In the genomic region with DNA sequence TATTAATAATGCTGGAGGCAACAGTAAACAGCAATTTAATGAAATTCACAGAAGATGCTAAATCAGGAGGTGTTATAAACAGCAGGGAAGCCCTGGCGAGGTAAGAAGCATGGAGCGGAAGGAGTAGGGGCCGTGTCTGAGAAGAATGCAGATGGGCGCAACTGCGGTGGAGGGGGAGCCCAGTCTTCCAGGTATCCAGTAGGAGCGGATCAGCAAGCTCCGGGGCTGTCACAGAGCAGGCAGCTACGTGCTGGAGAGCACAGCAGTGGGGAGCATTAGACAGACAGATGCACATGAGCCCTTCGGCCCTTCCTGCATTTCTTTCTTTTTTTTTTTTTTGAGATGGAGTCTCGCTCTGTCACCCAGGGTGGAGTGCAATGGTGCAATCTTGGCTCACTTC, we compare ENCODE assay signal across 24 cellular contexts.
A peak's percentile ranks its signal among the peaks of the same experiment; 100 is the strongest.
DNase-seq lines count a peak whose midpoint lies in the region; ATAC-seq, FAIRE-seq and TF ChIP-seq lines count a peak whose summit lies in the region.
"Had no signal": no experiment of that assay in that cellular context is flagged by ENCODE, and none has a peak within 500 bp of the region (broad histone marks: within the 10 kb centered on the region; RNA-seq: fewer than 3 reads in every experiment).

No MANE protein-coding gene starts in this region.

- H3K4me1 Mint-ChIP-seq in GM23338: peaks cover 14% of the 10 kb centered on the region
- peaks cover 92% of the 10 kb centered on the region for H3K4me1 Mint-ChIP-seq in osteocyte (ENCODE audit: unreplicated experiment)
- H3K4me1 Mint-ChIP-seq in activated T-helper 2 cell treated with anti-CD3 and anti-CD28 coated beads, Interferon-gamma antibody, Interleukin-2, Interleukin-4, amounts not matched to agents 10 μg/mL and 5 μg/mL and 100 μg/mL, durations not matched to agents 14 hours and 24 hours and 36 hours (ENCODE audit: low read depth): peaks cover 45% of the 10 kb centered on the region

- H3K4me3 ChIP-seq in GM23338 (no peak overlapping the region), K562 (no peak overlapping the region)
- H3K4me3 ChIP-seq: Peyer's patch had no signal

- TF ChIP-seq CTCF in GM23338 (conservative IDR thresholded peaks at IDR 0.05; ENCODE audit: low read depth in 2 of 2) (no peak), K562 (IDR thresholded peaks at IDR 0.05 in 2 of 3, conservative IDR thresholded peaks at IDR 0.05 in 1 of 3; ENCODE audit: insufficient read depth in 2 of 3, low read depth in 1 of 3, low read length in 3 of 3) (no peak), osteocyte (IDR thresholded peaks at IDR 0.05) (no peak)

- in situ Hi-C loops in K562 (cut with MboI): no loop called here

- no peak overlapping the region for H2AFZ ChIP-seq in GM23338
- no peak overlapping the region for H2AFZ ChIP-seq in K562 (ENCODE audit: low read depth, low read length)

- H3K36me3 ChIP-seq in GM23338 (ENCODE audit: insufficient read depth) (no peaks in the 10 kb centered on the region), K562 (ENCODE audit: control insufficient read depth, insufficient read depth, low read length) (no peaks in the 10 kb centered on the region)
- H3K36me3 ChIP-seq: Peyer's patch had no signal

- no peaks in the 10 kb centered on the region for H3K9me3 ChIP-seq in K562 (replicated peaks; ENCODE audit: control insufficient read depth, insufficient read depth, low read depth, low read length)
- H3K9me3 ChIP-seq: Peyer's patch had no signal

- TF ChIP-seq POLR2A in K562 (conservative IDR thresholded peaks at IDR 0.05): no peak

- no peak overlapping the region for H3K9ac ChIP-seq in K562 (ENCODE audit: insufficient read depth in 1 of 2, low read depth in 2 of 2, low read length in 2 of 2)

- H3K4me2 ChIP-seq in GM23338: no peak overlapping the region
- no peak overlapping the region for H3K4me2 ChIP-seq in K562 (ENCODE audit: insufficient read depth, low read length)

- H3K36me3 Mint-ChIP-seq in GM23338 (ENCODE audit: low read depth) (no peaks in the 10 kb centered on the region), osteocyte (ENCODE audit: unreplicated experiment) (peaks cover 4% of the 10 kb centered on the region)
- H3K36me3 Mint-ChIP-seq in activated T-helper 2 cell treated with anti-CD3 and anti-CD28 coated beads, Interferon-gamma antibody, Interleukin-2, Interleukin-4, amounts not matched to agents 10 μg/mL and 5 μg/mL and 100 μg/mL, durations not matched to agents 14 hours and 24 hours and 36 hours (ENCODE audit: low read depth): no peaks in the 10 kb centered on the region
- H3K36me3 Mint-ChIP-seq: CD8-positive, alpha-beta T cell had no signal

- H3K9me1 ChIP-seq in K562 (ENCODE audit: control insufficient read depth, insufficient read depth, low read length): no peaks in the 10 kb centered on the region

- H3K9me2 ChIP-seq in GM23338 (ENCODE audit: insufficient read depth): no peaks in the 10 kb centered on the region

- H3K27ac Mint-ChIP-seq in GM23338 (no peak overlapping the region), osteocyte (ENCODE audit: unreplicated experiment) (peak overlapping the region; percentile 47)
- no peak overlapping the region for H3K27ac Mint-ChIP-seq in activated T-helper 2 cell treated with anti-CD3 and anti-CD28 coated beads, Interferon-gamma antibody, Interleukin-2, Interleukin-4, amounts not matched to agents 10 μg/mL and 5 μg/mL and 100 μg/mL, durations not matched to agents 14 hours and 24 hours and 36 hours
- H3K27ac Mint-ChIP-seq: B cell; CD8-positive, alpha-beta T cell had no signal

- H3K27me3 Mint-ChIP-seq in GM23338 (ENCODE audit: insufficient read depth, low read depth, poor library complexity): peaks cover 22% of the 10 kb centered on the region
- H3K27me3 Mint-ChIP-seq in osteocyte (ENCODE audit: unreplicated experiment): no peaks in the 10 kb centered on the region
- peaks cover 59% of the 10 kb centered on the region for H3K27me3 Mint-ChIP-seq in activated T-helper 2 cell treated with anti-CD3 and anti-CD28 coated beads, Interferon-gamma antibody, Interleukin-2, Interleukin-4, amounts not matched to agents 10 μg/mL and 5 μg/mL and 100 μg/mL, durations not matched to agents 14 hours and 24 hours and 36 hours (ENCODE audit: low read depth)

- no peaks in the 10 kb centered on the region for H3K79me2 ChIP-seq in GM23338 (replicated peaks; ENCODE audit: insufficient read depth)
- H3K79me2 ChIP-seq in K562 (ENCODE audit: control insufficient read depth, insufficient read depth, low read length): no peaks in the 10 kb centered on the region

- FAIRE-seq in K562 (lab: Jason Lieb, UNC): no peak
- FAIRE-seq: D721Med, GM12891, GM18507 had no signal

- CTCF ChIA-PET in K562 (lab: Yijun Ruan, JAX; ENCODE audit: low intra/inter-chr PET ratio): no interaction called here

- no peak for TF ChIP-seq EP300 in K562 (IDR thresholded peaks at IDR 0.05; ENCODE audit: low read length)

- no peaks in the 10 kb centered on the region for H3F3A ChIP-seq in GM23338 (replicated peaks; ENCODE audit: low read depth)

- H3K27me3 ChIP-seq in GM23338 (ENCODE audit: insufficient read depth) (no peaks in the 10 kb centered on the region), K562 (ENCODE audit: control insufficient read depth in 2 of 2, insufficient read depth in 2 of 2, low read length in 2 of 2) (peaks cover 8 to 69% of the 10 kb centered on the region in 2 experiments)
- H3K27me3 ChIP-seq: Peyer's patch had no signal

- H3K4me3 Mint-ChIP-seq in GM23338 (no peak overlapping the region), osteocyte (ENCODE audit: unreplicated experiment) (no peak overlapping the region)
- H3K4me3 Mint-ChIP-seq in activated T-helper 2 cell treated with anti-CD3 and anti-CD28 coated beads, Interferon-gamma antibody, Interleukin-2, Interleukin-4, amounts not matched to agents 10 μg/mL and 5 μg/mL and 100 μg/mL, durations not matched to agents 14 hours and 24 hours and 36 hours (ENCODE audit: low read depth): no peak overlapping the region
- H3K4me3 Mint-ChIP-seq: B cell; CD8-positive, alpha-beta T cell had no signal

- H3K9me3 Mint-ChIP-seq in GM23338 (no peaks in the 10 kb centered on the region), osteocyte (ENCODE audit: unreplicated experiment) (no peaks in the 10 kb centered on the region)
- no peaks in the 10 kb centered on the region for H3K9me3 Mint-ChIP-seq in activated T-helper 2 cell treated with anti-CD3 and anti-CD28 coated beads, Interferon-gamma antibody, Interleukin-2, Interleukin-4, amounts not matched to agents 10 μg/mL and 5 μg/mL and 100 μg/mL, durations not matched to agents 14 hours and 24 hours and 36 hours

- H3K4me1 ChIP-seq in GM23338 (ENCODE audit: insufficient read depth) (no peaks in the 10 kb centered on the region), K562 (replicated peaks in 1 of 2; ENCODE audit: control insufficient read depth in 2 of 2, insufficient read depth in 2 of 2, low read length in 2 of 2) (peaks cover 8 to 10% of the 10 kb centered on the region in 2 experiments; a peak in 4 of 5 replicates)

- intact Hi-C loops in K562 (cut with micrococcal nuclease): no loop called here
- intact Hi-C loops in activated T-helper 2 cell treated with anti-CD3 and anti-CD28 coated beads, Interferon-gamma antibody, Interleukin-2, Interleukin-4, amounts not matched to agents 10 μg/mL and 5 μg/mL and 100 μg/mL, durations not matched to agents 14 hours and 24 hours and 36 hours (cut with micrococcal nuclease): no loop called here

- 6% methylated on average over 9 of the region's 10 CpGs for WGBS in K562 (ENCODE audit: insufficient coverage, low coverage, missing lambda C conversion rate)

- ATAC-seq in GM23338 (peak; percentile 73), K562 (no peak)
- ATAC-seq: CD8-positive, alpha-beta T cell had no signal

- BruUV-seq in K562 (replicated peaks; lab: Mats Ljungman, UMichigan): no TSS peak

- H3K27ac ChIP-seq in GM23338 (ENCODE audit: low read depth): no peak overlapping the region
- no peak overlapping the region for H3K27ac ChIP-seq in K562 (ENCODE audit: extremely low read depth, low read depth, low read length)
- H3K27ac ChIP-seq: 22Rv1, Peyer's patch had no signal

- no peak for TF ChIP-seq RAD21 in K562 (CRISPR knock-in tag; conservative IDR thresholded peaks at IDR 0.05 in 1 of 2, IDR thresholded peaks at IDR 0.05 in 1 of 2)

- H4K20me1 ChIP-seq in GM23338 (replicated peaks; ENCODE audit: insufficient read depth): no peaks in the 10 kb centered on the region
- H4K20me1 ChIP-seq in K562 (replicated peaks; ENCODE audit: control insufficient read depth, insufficient read depth, low read length): peaks cover 14% of the 10 kb centered on the region

- peak; percentile 23 for DNase-seq in NCI-H2171 treated with DMSO at 0.1 percent for 48 hours (lab: John Stamatoyannopoulos, UW)
- no peak for DNase-seq in NCI-H2171 (lab: John Stamatoyannopoulos, UW)
- DNase-seq in GM23338 (ENCODE audit: low spot score): peak; percentile 17
- DNase-seq in K562 (ENCODE audit: extremely low read depth in 1 of 4, low spot score in 3 of 4): no peak
- no peak for DNase-seq in osteocyte (ENCODE audit: extremely low spot score, unreplicated experiment)
- DNase-seq in activated T-helper 2 cell treated with anti-CD3 and anti-CD28 coated beads, Interferon-gamma antibody, Interleukin-2, Interleukin-4, amounts not matched to agents 10 μg/mL and 5 μg/mL and 100 μg/mL, durations not matched to agents 14 hours and 24 hours and 36 hours (ENCODE audit: low spot score): no peak
- DNase-seq in stimulated activated naive CD4-positive, alpha-beta T cell (lab: John Stamatoyannopoulos, UW): no peak
- DNase-seq in T-helper 9 cell: no peak
- DNase-seq: CD8-positive, alpha-beta T cell; DND-41; GDM1; KG1; NCI-H1092; NCI-H146; NCI-H2081; NCI-H2227 treated with DMSO at 0.1 percent for 48 hours; NCI-H524; Peyer's patch; SIG-M5 had no signal

- POLR2A ChIA-PET in K562 (lab: Yijun Ruan, JAX): no interaction called here

TF ChIP-seq in GM23338, 12 proteins besides CTCF, POLR2A, EP300 and RAD21:
- no peak for TF ChIP-seq JUNB (IDR thresholded peaks at IDR 0.05; ENCODE audit: unreplicated experiment)

TF ChIP-seq in K562, 482 proteins besides CTCF, POLR2A, EP300 and RAD21 (continues in another document):
- TF ChIP-seq, protein P1, sequence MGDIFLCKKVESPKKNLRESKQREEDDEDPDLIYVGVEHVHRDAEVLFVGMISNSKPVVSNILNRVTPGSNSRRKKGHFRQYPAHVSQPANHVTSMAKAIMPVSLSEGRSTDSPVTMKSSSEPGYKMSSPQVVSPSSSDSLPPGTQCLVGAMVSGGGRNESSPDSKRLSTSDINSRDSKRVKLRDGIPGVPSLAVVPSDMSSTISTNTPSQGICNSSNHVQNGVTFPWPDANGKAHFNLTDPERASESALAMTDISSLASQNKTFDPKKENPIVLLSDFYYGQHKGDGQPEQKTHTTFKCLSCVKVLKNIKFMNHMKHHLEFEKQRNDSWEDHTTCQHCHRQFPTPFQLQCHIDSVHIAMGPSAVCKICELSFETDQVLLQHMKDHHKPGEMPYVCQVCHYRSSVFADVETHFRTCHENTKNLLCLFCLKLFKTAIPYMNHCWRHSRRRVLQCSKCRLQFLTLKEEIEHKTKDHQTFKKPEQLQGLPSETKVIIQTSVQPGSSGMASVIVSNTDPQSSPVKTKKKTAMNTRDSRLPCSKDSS (IDR thresholded peaks at IDR 0.05; ENCODE audit: low read depth, partially characterized antibody): no peak

Comparison
In these comparisons a context has a peak if more than half of its experiments do, and no peak if none do; other contexts are left out.
1. DNase-seq: peak in NCI-H2171 treated with DMSO at 0.1 percent for 48 hours (single experiment) and GM23338 (single experiment); none in NCI-H2171 (single experiment), K562 (0 of 4), osteocyte (single experiment), activated T-helper 2 cell treated with anti-CD3 and anti-CD28 coated beads, Interferon-gamma antibody, Interleukin-2, Interleukin-4, amounts not matched to agents 10 μg/mL and 5 μg/mL and 100 μg/mL, durations not matched to agents 14 hours and 24 hours and 36 hours (single experiment), stimulated activated naive CD4-positive, alpha-beta T cell (0 of 6) and T-helper 9 cell (single experiment).